ENCODE assay signal across 8 cellular contexts in genomic region chr19:39410620-39411005, GRCh38. TPM values are rescaled to one million over a fixed set of nuclear protein-coding genes. Genes with fewer than 3 reads are reported as not detected.
A peak's percentile ranks its signal among the peaks of the same experiment; 100 is the strongest.
DNase-seq lines count a peak whose midpoint lies in the region; ATAC-seq and TF ChIP-seq lines count a peak whose summit lies in the region.

No MANE protein-coding gene starts in this region.

- TF ChIP-seq EP300 in tibial nerve (IDR thresholded peaks at IDR 0.05), result peak in 1 of 2 donors; percentile 10

- H3K27ac Mint-ChIP-seq in activated T-cell treated with anti-CD3 and anti-CD28 coated beads, Interleukin-2, amount 50 U/mL, for 24 hours, result peak overlapping the region; percentile 97

- H3K9me3 Mint-ChIP-seq in activated T-cell treated with anti-CD3 and anti-CD28 coated beads, Interleukin-2, amount 50 U/mL, for 24 hours, result no peaks in the 10 kb centered on the region

- no peak for DNase-seq in activated T-cell treated with anti-CD3 and anti-CD28 coated beads, Interleukin-2, amount 50 U/mL, for 24 hours
- no peak for DNase-seq in activated T-cell treated with anti-CD3 and anti-CD28 coated beads, Interleukin-2, amount 50 U/mL, for 48 hours
- DNase-seq in astrocyte of the hippocampus (ENCODE audit: low read depth, low spot score) (peak; percentile 32), right lobe of liver (peak in 1 of 3 donors; percentile 55), tibial nerve (ENCODE audit: low spot score in 2 of 2) (no peak), GDM1 (lab: John Stamatoyannopoulos, UW) (no peak), NCI-H510A (lab: John Stamatoyannopoulos, UW) (no peak)

- peaks cover 48% of the 10 kb centered on the region for H3K4me1 Mint-ChIP-seq in activated T-cell treated with anti-CD3 and anti-CD28 coated beads, Interleukin-2, amount 50 U/mL, for 24 hours (ENCODE audit: low read depth)

- ATAC-seq in right lobe of liver, result no peak
- no peak for ATAC-seq in GM21619 (IDR thresholded peaks at IDR 0.05; ENCODE audit: unreplicated experiment)

- peak overlapping the region; percentile 84 to 99 (median 97) for H3K4me3 ChIP-seq in right lobe of liver
- H3K4me3 ChIP-seq in tibial nerve, result peak overlapping the region; percentile 66 to 98 (median 88)

- peak overlapping the region; percentile 85 for H3K4me3 Mint-ChIP-seq in activated T-cell treated with anti-CD3 and anti-CD28 coated beads, Interleukin-2, amount 50 U/mL, for 24 hours

- H3K4me1 ChIP-seq in right lobe of liver, result peaks cover 0 to 19% (median 4%) of the 10 kb centered on the region in 4 donors
- H3K4me1 ChIP-seq in tibial nerve, result peaks cover 6 to 44% (median 38%) of the 10 kb centered on the region in 4 donors

- TF ChIP-seq CTCF in right lobe of liver (IDR thresholded peaks at IDR 0.05) (no peak), tibial nerve (IDR thresholded peaks at IDR 0.05) (no peak)

- no peaks in the 10 kb centered on the region for H3K27me3 Mint-ChIP-seq in activated T-cell treated with anti-CD3 and anti-CD28 coated beads, Interleukin-2, amount 50 U/mL, for 24 hours

- H3K27me3 ChIP-seq in right lobe of liver (no peaks in the 10 kb centered on the region), tibial nerve (peaks cover 0 to 3% of the 10 kb centered on the region in 2 donors)

- no peak for TF ChIP-seq POLR2A in right lobe of liver (IDR thresholded peaks at IDR 0.05)
- TF ChIP-seq POLR2A in tibial nerve (IDR thresholded peaks at IDR 0.05), result no peak

- H3K36me3 ChIP-seq in right lobe of liver (peaks cover 0 to 11% (median 7%) of the 10 kb centered on the region in 4 donors), tibial nerve (peaks cover 10 to 22% (median 18%) of the 10 kb centered on the region in 3 donors)

- peak overlapping the region; percentile 93 to 100 (median 99) for H3K27ac ChIP-seq in right lobe of liver
- H3K27ac ChIP-seq in tibial nerve, result peak overlapping the region; percentile 94 to 100 (median 100)

- WGBS in right lobe of liver (ENCODE audit: insufficient coverage, low coverage, low lambda C conversion rate, missing lambda C conversion rate), result 17% methylated on average over 2 of the region's 2 CpGs
- 27 to 33% methylated on average over 2 of the region's 2 CpGs for WGBS in tibial nerve, 2 donors

- H3K9me3 ChIP-seq in right lobe of liver (no peaks in the 10 kb centered on the region), tibial nerve (no peaks in the 10 kb centered on the region)

- intact Hi-C loops in right lobe of liver (cut with DNase I), result no loop called here

- peaks cover 44% of the 10 kb centered on the region for H3K36me3 Mint-ChIP-seq in activated T-cell treated with anti-CD3 and anti-CD28 coated beads, Interleukin-2, amount 50 U/mL, for 24 hours (ENCODE audit: low read depth)

RNA-seq across cellular contexts. Expression of gene PLEKHG2, which starts 1.9 kb away (rescaled TPM):
- 10 to 100 TPM in 1 of 6 experiments, 1 to 10 TPM in 5; 1.6 to 15.0 (median 6.3) TPM for total RNA-seq in right lobe of liver
- total RNA-seq in tibial nerve, result 10 to 100 TPM; 20.1 to 62.1 (median 35.6) TPM

RNA-seq across cellular contexts. Expression of gene ZFP36, which starts 4.0 kb away (rescaled TPM):
- total RNA-seq in right lobe of liver, result 100 to 1,000 TPM in 3 of 6 experiments, 10 to 100 TPM in 3; 28.3 to 156 (median 91.7) TPM
- total RNA-seq in tibial nerve, result 100 to 1,000 TPM; 125 to 274 (median 178) TPM

RNA-seq across cellular contexts. Expression of gene MED29, which starts 19.4 kb away (rescaled TPM):
- 10 to 100 TPM; 19.4 to 38.1 (median 24.1) TPM for total RNA-seq in right lobe of liver
- total RNA-seq in tibial nerve, result 10 to 100 TPM; 32.9 to 52.5 (median 37.6) TPM

RNA-seq across cellular contexts. Expression of gene PAF1, which starts 19.7 kb away (rescaled TPM):
- total RNA-seq in right lobe of liver, result 10 to 100 TPM; 18.6 to 34.9 (median 24.8) TPM
- 10 to 100 TPM; 30.8 to 48.3 (median 44.3) TPM for total RNA-seq in tibial nerve

RNA-seq across cellular contexts. Expression of gene RPS16, which starts 25.1 kb away (rescaled TPM):
- total RNA-seq in right lobe of liver, result 100 to 1,000 TPM; 448 to 643 (median 568) TPM
- total RNA-seq in tibial nerve, result 1,000 to 10,000 TPM; 1,048 to 1,762 (median 1,462) TPM
